ENCODE assay signal across 16 cellular contexts in the genomic region with DNA sequence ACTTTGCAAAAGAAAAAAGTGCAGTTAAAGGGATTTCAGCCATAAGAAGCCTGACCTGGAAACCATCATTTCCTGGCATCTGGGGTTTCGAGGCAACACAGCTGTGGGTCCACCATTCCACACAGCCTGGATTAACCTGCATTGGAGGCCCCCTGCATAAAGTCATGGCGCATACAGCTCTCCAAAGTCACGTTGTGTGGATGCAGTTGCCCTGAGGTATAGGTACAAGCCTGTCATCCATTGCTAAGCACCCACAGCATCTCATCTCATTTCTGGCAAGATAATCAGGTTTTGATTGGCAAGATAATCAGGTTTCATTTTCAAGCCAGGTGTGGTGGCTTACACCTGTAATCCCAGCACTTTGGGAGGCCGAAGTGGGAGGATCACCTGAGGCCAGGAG. TPM values are rescaled to one million over a fixed set of nuclear protein-coding genes. Genes with fewer than 3 reads are reported as not detected.
DNase-seq lines count a peak whose midpoint lies in the region; ATAC-seq and TF ChIP-seq lines count a peak whose summit lies in the region.
"Had no signal": no experiment of that assay in that cellular context is flagged by ENCODE, and none has a peak within 500 bp of the region (broad histone marks: within the 10 kb centered on the region; RNA-seq: fewer than 3 reads in every experiment).

No MANE protein-coding gene starts in this region.

- no peak overlapping the region for H3K4me2 ChIP-seq in GM23338
- H3K4me2 ChIP-seq: KMS-11 had no signal

- no peak for DNase-seq in CD4-positive, CD25-positive, alpha-beta regulatory T cell
- DNase-seq in GM23338 (ENCODE audit: low spot score) (no peak), DMS79 treated with DMSO at 0.1 percent for 48 hours (lab: John Stamatoyannopoulos, UW) (no peak), Kasumi-1 (lab: John Stamatoyannopoulos, UW) (no peak), ecto neural progenitor cell (ENCODE audit: low spot score) (no peak), superior temporal gyrus (ENCODE audit: extremely low spot score) (no peak)
- DNase-seq in activated T-helper 1 cell treated with anti-CD3 and anti-CD28 coated beads, Interleukin-12 subunit alpha, Interleukin-12 subunit beta, Interleukin-2, Interleukin-4 antibody, amounts not matched to agents 30 ng/mL and 10 ng/mL and 1 ng/mL, durations not matched to agents 14 hours and 24 hours and 36 hours (ENCODE audit: low spot score), result no peak
- peak in 1 of 9 donors; percentile 16 for DNase-seq in naive thymus-derived CD4-positive, alpha-beta T cell
- DNase-seq: left ventricle myocardium superior, SIG-M5, T1000 had no signal

- H4K20me1 ChIP-seq in GM23338 (replicated peaks; ENCODE audit: insufficient read depth), result no peaks in the 10 kb centered on the region

- H3K4me1 ChIP-seq in CD4-positive, CD25-positive, alpha-beta regulatory T cell (ENCODE audit: control insufficient read depth, insufficient read depth, low read length, poor library complexity, severe bottlenecking), result peaks cover 38% of the 10 kb centered on the region
- H3K4me1 ChIP-seq in GM23338 (ENCODE audit: insufficient read depth), result 0 out of 2 replicates have a peak, but pooled peaks cover 1% of the 10 kb centered on the region
- peaks cover 31 to 56% of the 10 kb centered on the region in 2 donors for H3K4me1 ChIP-seq in naive thymus-derived CD4-positive, alpha-beta T cell (ENCODE audit: control insufficient read depth in 2 of 2, insufficient read depth in 2 of 2, low read length in 2 of 2)

- H3K9me2 ChIP-seq in GM23338 (ENCODE audit: insufficient read depth), result no peaks in the 10 kb centered on the region

- H3K4me3 Mint-ChIP-seq in CD4-positive, CD25-positive, alpha-beta regulatory T cell, result peak overlapping the region in 3 of 4 donors; percentile 49 to 85 (median 78)
- no peak overlapping the region for H3K4me3 Mint-ChIP-seq in GM23338
- H3K4me3 Mint-ChIP-seq in activated T-helper 1 cell treated with anti-CD3 and anti-CD28 coated beads, Interleukin-12 subunit alpha, Interleukin-12 subunit beta, Interleukin-2, Interleukin-4 antibody, amounts not matched to agents 30 ng/mL and 10 ng/mL and 1 ng/mL, durations not matched to agents 14 hours and 24 hours and 36 hours, result peak overlapping the region; percentile 76
- peak overlapping the region; percentile 70 to 88 (median 83) for H3K4me3 Mint-ChIP-seq in naive thymus-derived CD4-positive, alpha-beta T cell
- H3K4me3 Mint-ChIP-seq: nephron had no signal

- H3K36me3 Mint-ChIP-seq in CD4-positive, CD25-positive, alpha-beta regulatory T cell, result no peaks in the 10 kb centered on the region
- H3K36me3 Mint-ChIP-seq in GM23338 (ENCODE audit: low read depth), result no peaks in the 10 kb centered on the region
- H3K36me3 Mint-ChIP-seq in activated T-helper 1 cell treated with anti-CD3 and anti-CD28 coated beads, Interleukin-12 subunit alpha, Interleukin-12 subunit beta, Interleukin-2, Interleukin-4 antibody, amounts not matched to agents 30 ng/mL and 10 ng/mL and 1 ng/mL, durations not matched to agents 14 hours and 24 hours and 36 hours (ENCODE audit: low read depth), result no peaks in the 10 kb centered on the region
- H3K36me3 Mint-ChIP-seq in naive thymus-derived CD4-positive, alpha-beta T cell, result peaks cover 0 to 1% (median 0%) of the 10 kb centered on the region in 5 donors

- 0 out of 2 replicates have a peak overlapping the region, but pooled peaks have one; percentile 32 for H2AFZ ChIP-seq in GM23338

- no peak for ATAC-seq in CD4-positive, CD25-positive, alpha-beta regulatory T cell (ENCODE audit: low read depth in 2 of 2)
- no peak for ATAC-seq in GM23338
- no peak for ATAC-seq in naive thymus-derived CD4-positive, alpha-beta T cell
- ATAC-seq: foreskin keratinocyte, left ventricle myocardium superior had no signal

- H3K9me3 ChIP-seq in CD4-positive, CD25-positive, alpha-beta regulatory T cell (ENCODE audit: control insufficient read depth in 2 of 2, low read length in 2 of 2), result no peaks in the 10 kb centered on the region
- no peaks in the 10 kb centered on the region for H3K9me3 ChIP-seq in naive thymus-derived CD4-positive, alpha-beta T cell (ENCODE audit: control insufficient read depth in 2 of 3, low read length in 3 of 3)
- H3K9me3 ChIP-seq: thoracic aorta had no signal

- H3K27ac Mint-ChIP-seq in CD4-positive, CD25-positive, alpha-beta regulatory T cell, result peak overlapping the region; percentile 96 to 100 (median 98)
- H3K27ac Mint-ChIP-seq in GM23338, result no peak overlapping the region
- H3K27ac Mint-ChIP-seq in activated T-helper 1 cell treated with anti-CD3 and anti-CD28 coated beads, Interleukin-12 subunit alpha, Interleukin-12 subunit beta, Interleukin-2, Interleukin-4 antibody, amounts not matched to agents 30 ng/mL and 10 ng/mL and 1 ng/mL, durations not matched to agents 14 hours and 24 hours and 36 hours, result peak overlapping the region; percentile 96
- peak overlapping the region; percentile 92 to 98 (median 96) for H3K27ac Mint-ChIP-seq in naive thymus-derived CD4-positive, alpha-beta T cell

- H3K27ac ChIP-seq in CD4-positive, CD25-positive, alpha-beta regulatory T cell (ENCODE audit: insufficient read depth, low read length, poor library complexity, severe bottlenecking), result peak overlapping the region; percentile 90
- H3K27ac ChIP-seq in GM23338 (ENCODE audit: low read depth), result no peak overlapping the region
- peak overlapping the region; percentile 80 for H3K27ac ChIP-seq in naive thymus-derived CD4-positive, alpha-beta T cell (ENCODE audit: low read depth, low read length)
- H3K27ac ChIP-seq: foreskin keratinocyte, KMS-11, thoracic aorta had no signal

- no peaks in the 10 kb centered on the region for H3K27me3 Mint-ChIP-seq in CD4-positive, CD25-positive, alpha-beta regulatory T cell
- peaks cover 7% of the 10 kb centered on the region for H3K27me3 Mint-ChIP-seq in GM23338 (ENCODE audit: insufficient read depth, low read depth, poor library complexity)
- H3K27me3 Mint-ChIP-seq in activated T-helper 1 cell treated with anti-CD3 and anti-CD28 coated beads, Interleukin-12 subunit alpha, Interleukin-12 subunit beta, Interleukin-2, Interleukin-4 antibody, amounts not matched to agents 30 ng/mL and 10 ng/mL and 1 ng/mL, durations not matched to agents 14 hours and 24 hours and 36 hours (ENCODE audit: insufficient read depth), result no peaks in the 10 kb centered on the region
- H3K27me3 Mint-ChIP-seq in naive thymus-derived CD4-positive, alpha-beta T cell, result no peaks in the 10 kb centered on the region

- H3K36me3 ChIP-seq in CD4-positive, CD25-positive, alpha-beta regulatory T cell (ENCODE audit: control insufficient read depth, insufficient read depth, low read length), result no peaks in the 10 kb centered on the region
- no peaks in the 10 kb centered on the region; the same call in 1 of the 2 replicates for H3K36me3 ChIP-seq in GM23338 (ENCODE audit: insufficient read depth)
- no peaks in the 10 kb centered on the region for H3K36me3 ChIP-seq in naive thymus-derived CD4-positive, alpha-beta T cell (ENCODE audit: control insufficient read depth in 2 of 3, insufficient read depth in 3 of 3, low read length in 3 of 3)
- H3K36me3 ChIP-seq: thoracic aorta had no signal

- H3F3A ChIP-seq in GM23338 (replicated peaks; ENCODE audit: low read depth), result no peaks in the 10 kb centered on the region

- H3K4me3 ChIP-seq in CD4-positive, CD25-positive, alpha-beta regulatory T cell (ENCODE audit: low read depth, low read length), result peak overlapping the region; percentile 55
- H3K4me3 ChIP-seq in GM23338, result no peak overlapping the region
- H3K4me3 ChIP-seq in naive thymus-derived CD4-positive, alpha-beta T cell (ENCODE audit: low read length), result peak overlapping the region; percentile 32
- H3K4me3 ChIP-seq: thoracic aorta had no signal

- H3K9me3 Mint-ChIP-seq in CD4-positive, CD25-positive, alpha-beta regulatory T cell, result peaks cover 0 to 1% (median 0%) of the 10 kb centered on the region in 7 donors
- H3K9me3 Mint-ChIP-seq in GM23338, result no peaks in the 10 kb centered on the region
- no peaks in the 10 kb centered on the region for H3K9me3 Mint-ChIP-seq in activated T-helper 1 cell treated with anti-CD3 and anti-CD28 coated beads, Interleukin-12 subunit alpha, Interleukin-12 subunit beta, Interleukin-2, Interleukin-4 antibody, amounts not matched to agents 30 ng/mL and 10 ng/mL and 1 ng/mL, durations not matched to agents 14 hours and 24 hours and 36 hours
- H3K9me3 Mint-ChIP-seq in naive thymus-derived CD4-positive, alpha-beta T cell, result no peaks in the 10 kb centered on the region
- H3K9me3 Mint-ChIP-seq: nephron had no signal

- POLR2A ChIA-PET in naive thymus-derived CD4-positive, alpha-beta T cell (lab: Charles Lee), result interaction anchor here (0.6 to 8.2 kb wide), 5 partner anchors 18 to 65 kb away, joined by 3 to 91 read pairs (median 4); a partner anchor contains a TSS

- no peaks in the 10 kb centered on the region for H3K79me2 ChIP-seq in GM23338 (replicated peaks; ENCODE audit: insufficient read depth)

- peaks cover 6 to 80% (median 49%) of the 10 kb centered on the region in 4 donors for H3K4me1 Mint-ChIP-seq in CD4-positive, CD25-positive, alpha-beta regulatory T cell
- peaks cover 13% of the 10 kb centered on the region for H3K4me1 Mint-ChIP-seq in GM23338
- peaks cover 88% of the 10 kb centered on the region for H3K4me1 Mint-ChIP-seq in activated T-helper 1 cell treated with anti-CD3 and anti-CD28 coated beads, Interleukin-12 subunit alpha, Interleukin-12 subunit beta, Interleukin-2, Interleukin-4 antibody, amounts not matched to agents 30 ng/mL and 10 ng/mL and 1 ng/mL, durations not matched to agents 14 hours and 24 hours and 36 hours (ENCODE audit: low read depth)
- peaks cover 46 to 86% (median 75%) of the 10 kb centered on the region in 7 donors for H3K4me1 Mint-ChIP-seq in naive thymus-derived CD4-positive, alpha-beta T cell

- no peak for TF ChIP-seq CTCF in GM23338 (conservative IDR thresholded peaks at IDR 0.05; ENCODE audit: low read depth in 2 of 2)

- no peaks in the 10 kb centered on the region for H3K27me3 ChIP-seq in CD4-positive, CD25-positive, alpha-beta regulatory T cell (ENCODE audit: control insufficient read depth, insufficient read depth, low read length)
- H3K27me3 ChIP-seq in GM23338 (ENCODE audit: insufficient read depth), result no peaks in the 10 kb centered on the region
- no peaks in the 10 kb centered on the region for H3K27me3 ChIP-seq in naive thymus-derived CD4-positive, alpha-beta T cell (ENCODE audit: control insufficient read depth in 2 of 2, insufficient read depth in 2 of 2, low read length in 2 of 2)

- intact Hi-C loops in activated T-helper 1 cell treated with anti-CD3 and anti-CD28 coated beads, Interleukin-12 subunit alpha, Interleukin-12 subunit beta, Interleukin-2, Interleukin-4 antibody, amounts not matched to agents 30 ng/mL and 10 ng/mL and 1 ng/mL, durations not matched to agents 14 hours and 24 hours and 36 hours (cut with micrococcal nuclease), result loop anchor here (1.0 kb wide), 1 partner anchor 100 kb away; no protein-coding TSS in a partner anchor
- intact Hi-C loops in naive thymus-derived CD4-positive, alpha-beta T cell (cut with micrococcal nuclease), result loop anchor here in 1 of 2 donors (2.0 kb wide), 1 partner anchor 247 kb away; no protein-coding TSS in a partner anchor

- CTCF ChIA-PET in naive thymus-derived CD4-positive, alpha-beta T cell (lab: Charles Lee), result interaction anchor here (1.3 to 2.3 kb wide), 4 partner anchors 29 to 57 kb away, joined by 3 to 11 read pairs (median 6); a partner anchor contains a TSS

RNA-seq across cellular contexts. Expression of a gene that starts 54.5 kb away (rescaled TPM):
- 330 TPM for total RNA-seq in CD4-positive, CD25-positive, alpha-beta regulatory T cell
- polyA plus RNA-seq in CD4-positive, CD25-positive, alpha-beta regulatory T cell, result 100 to 1,000 TPM; 105 to 191 (median 161) TPM
- 0.43 TPM in 1 of 2 replicates, not detected in the other for total RNA-seq in GM23338 (2014; rRNA removed; shearing (Covaris generic))
- not detected in 2 replicates for polyA plus RNA-seq in GM23338 (2016; fragmentation: Nextera tagmentation; extraction: Ambion mirVana)
- total RNA-seq in activated T-helper 1 cell treated with anti-CD3 and anti-CD28 coated beads, Interleukin-12 subunit alpha, Interleukin-12 subunit beta, Interleukin-2, Interleukin-4 antibody, amounts not matched to agents 30 ng/mL and 10 ng/mL and 1 ng/mL, durations not matched to agents 14 hours and 24 hours and 36 hours, result 245 and 250 TPM in 2 replicates
- total RNA-seq in naive thymus-derived CD4-positive, alpha-beta T cell, result 100 to 1,000 TPM in 2 of 5 experiments, 10 to 100 TPM in 3; 53.5 to 222 (median 84.0) TPM
- polyA plus RNA-seq in naive thymus-derived CD4-positive, alpha-beta T cell, result 100 to 1,000 TPM; 151 to 210 TPM
- polyA plus RNA-seq: BJ had no signal

Comparison
In these comparisons a context has a peak if more than half of its experiments do, and no peak if none do; other contexts are left out.
1. RNA of a gene that starts 54.5 kb away (total RNA-seq): 330 TPM in CD4-positive, CD25-positive, alpha-beta regulatory T cell (single experiment), 245 to 250 TPM in activated T-helper 1 cell treated with anti-CD3 and anti-CD28 coated beads, Interleukin-12 subunit alpha, Interleukin-12 subunit beta, Interleukin-2, Interleukin-4 antibody, amounts not matched to agents 30 ng/mL and 10 ng/mL and 1 ng/mL, durations not matched to agents 14 hours and 24 hours and 36 hours and 53.5 to 222 TPM in naive thymus-derived CD4-positive, alpha-beta T cell; 0.43 TPM in GM23338; every median in the first group is over 10 times any median in the second.